ENCODE assay signal across 8 cellular contexts in genomic region chr1:40312238-40313205, GRCh38. TPM values are rescaled to one million over a fixed set of nuclear protein-coding genes. Genes with fewer than 3 reads are reported as not detected.
DNase-seq lines count a peak whose midpoint lies in the region; ATAC-seq and TF ChIP-seq lines count a peak whose summit lies in the region.

No MANE protein-coding gene starts in this region.

- DNase-seq in AG08396 (ENCODE audit: low spot score), result peak; percentile 3
- peak; percentile 90 for DNase-seq in M059J (ENCODE audit: low read depth)
- peak; percentile 53 for DNase-seq in activated CD8-positive, alpha-beta memory T cell treated with anti-CD3 and anti-CD28 coated beads, Interleukin-2, amount 50 U/mL, for 48 hours
- DNase-seq in stimulated activated naive CD8-positive, alpha-beta T cell treated with anti-CD3 and anti-CD28 coated beads, Interleukin-15, amount 100 ng/mL, for 72 hours, result peak; percentile 12 to 32
- DNase-seq in iPS-NIHi7 (ENCODE audit: extremely low spot score), result no peak
- no peak for DNase-seq in chondrocyte (ENCODE audit: low spot score)

- peaks cover 15% of the 10 kb centered on the region for H3K27me3 Mint-ChIP-seq in stimulated activated naive CD8-positive, alpha-beta T cell treated with anti-CD3 and anti-CD28 coated beads, Interleukin-15, amount 100 ng/mL, for 72 hours
- H3K27me3 Mint-ChIP-seq in chondrocyte (ENCODE audit: low read depth), result peaks cover 2% of the 10 kb centered on the region

- H3K4me1 Mint-ChIP-seq in stimulated activated naive CD8-positive, alpha-beta T cell treated with anti-CD3 and anti-CD28 coated beads, Interleukin-15, amount 100 ng/mL, for 72 hours, result peaks cover 48% of the 10 kb centered on the region
- H3K4me1 Mint-ChIP-seq in chondrocyte (ENCODE audit: low read depth), result peaks cover 23% of the 10 kb centered on the region

- H3K36me3 Mint-ChIP-seq in chondrocyte (ENCODE audit: low read depth), result no peaks in the 10 kb centered on the region

- H3K9me3 Mint-ChIP-seq in stimulated activated naive CD8-positive, alpha-beta T cell treated with anti-CD3 and anti-CD28 coated beads, Interleukin-15, amount 100 ng/mL, for 72 hours, result no peaks in the 10 kb centered on the region
- no peaks in the 10 kb centered on the region for H3K9me3 Mint-ChIP-seq in chondrocyte (ENCODE audit: low read depth)

- peak; percentile 71 for TF ChIP-seq POLR2A in GM18505 (IDR thresholded peaks at IDR 0.05; ENCODE audit: borderline replicate concordance, extremely low read depth, insufficient read depth, insufficient read length)

- TF ChIP-seq CTCF in chondrocyte (IDR thresholded peaks at IDR 0.05), result no peak

- ATAC-seq in GM18505 (IDR thresholded peaks at IDR 0.05; ENCODE audit: unreplicated experiment) (no peak), HG02981 (IDR thresholded peaks at IDR 0.05; ENCODE audit: unreplicated experiment) (no peak)
- no peak for ATAC-seq in stimulated activated naive CD8-positive, alpha-beta T cell treated with anti-CD3 and anti-CD28 coated beads, Interleukin-15, amount 100 ng/mL, for 72 hours

- H3K27ac Mint-ChIP-seq in stimulated activated naive CD8-positive, alpha-beta T cell treated with anti-CD3 and anti-CD28 coated beads, Interleukin-15, amount 100 ng/mL, for 72 hours, result peak overlapping the region; percentile 37 to 85
- H3K27ac Mint-ChIP-seq in chondrocyte (ENCODE audit: unreplicated experiment), result no peak overlapping the region

- peak overlapping the region; percentile 51 to 62 for H3K4me3 Mint-ChIP-seq in stimulated activated naive CD8-positive, alpha-beta T cell treated with anti-CD3 and anti-CD28 coated beads, Interleukin-15, amount 100 ng/mL, for 72 hours
- H3K4me3 Mint-ChIP-seq in chondrocyte (ENCODE audit: unreplicated experiment), result no peak overlapping the region

RNA-seq across cellular contexts. Expression of gene COL9A2, which starts 4.6 kb away (rescaled TPM):
- total RNA-seq in M059J (2014; rRNA removed; shearing (Covaris generic)), result 2.8 and 11.1 TPM in 2 replicates
- 4.9 to 10.4 TPM (median 9.9 TPM) in 3 replicates for total RNA-seq in chondrocyte

RNA-seq across cellular contexts. Expression of gene ZMPSTE24, which starts 54.5 kb away (rescaled TPM):
- 88.3 and 109 TPM in 2 replicates for total RNA-seq in M059J (2014; rRNA removed; shearing (Covaris generic))
- total RNA-seq in chondrocyte, result 49.5 to 62.3 TPM (median 49.6 TPM) in 3 replicates

Comparison
In these comparisons a context has a peak if more than half of its experiments do, and no peak if none do; other contexts are left out.
1. DNase-seq: peak in AG08396 (single experiment), M059J (single experiment), activated CD8-positive, alpha-beta memory T cell treated with anti-CD3 and anti-CD28 coated beads, Interleukin-2, amount 50 U/mL, for 48 hours (single experiment) and stimulated activated naive CD8-positive, alpha-beta T cell treated with anti-CD3 and anti-CD28 coated beads, Interleukin-15, amount 100 ng/mL, for 72 hours (2 of 2); none in iPS-NIHi7 (single experiment) and chondrocyte (single experiment).